8 cellular contexts compared by ENCODE assay signal in genomic region chr7:98802088-98802780, GRCh38.
DNase-seq lines count a peak whose midpoint lies in the region; ATAC-seq and TF ChIP-seq lines count a peak whose summit lies in the region.

No MANE protein-coding gene starts in this region.

- no peak overlapping the region for H3K27ac Mint-ChIP-seq in H9

- H3K27me3 Mint-ChIP-seq in H9 (ENCODE audit: low read depth) = peaks cover 3% of the 10 kb centered on the region

- H4K20me1 ChIP-seq in H9 (ENCODE audit: control insufficient read depth, insufficient read depth, insufficient read length) = no peaks in the 10 kb centered on the region

- H3K27ac ChIP-seq in H9 (ENCODE audit: insufficient read length, low read depth, low read length) = no peak overlapping the region
- H3K27ac ChIP-seq in RWPE1 = peak overlapping the region; percentile 4; the same call in 1 of the 2 replicates
- no peak overlapping the region for H3K27ac ChIP-seq in foreskin keratinocyte
- no peak overlapping the region for H3K27ac ChIP-seq in stomach

- H3K9ac ChIP-seq in H9 (ENCODE audit: extremely low read depth, insufficient read length, low read length) = no peak overlapping the region

- no peaks in the 10 kb centered on the region for H3K23me2 ChIP-seq in H9 (ENCODE audit: insufficient read length, low read depth, low read length, poor library complexity, severe bottlenecking)

- H2BK20ac ChIP-seq in H9 (ENCODE audit: low read depth, low read length, poor library complexity, severe bottlenecking) = no peak overlapping the region

- H4K91ac ChIP-seq in H9 (ENCODE audit: insufficient read length, low read depth, low read length) = no peak overlapping the region

- no peak overlapping the region for H3K23ac ChIP-seq in H9 (ENCODE audit: insufficient read length, low read depth, low read length)

- no peak for TF ChIP-seq CTCF in H9 (conservative IDR thresholded peaks at IDR 0.05)
- TF ChIP-seq CTCF in RWPE1 (conservative IDR thresholded peaks at IDR 0.05; ENCODE audit: low read depth) = no peak
- TF ChIP-seq CTCF in foreskin keratinocyte (conservative IDR thresholded peaks at IDR 0.05) = no peak
- TF ChIP-seq CTCF in stomach (IDR thresholded peaks at IDR 0.05) = no peak

- intact Hi-C loops in stomach (cut with DNase I; ENCODE audit: low total_unique reads) = no loop called here

- no peak for TF ChIP-seq POLR2A in stomach (IDR thresholded peaks at IDR 0.05)

- no peak overlapping the region for H2AFZ ChIP-seq in H9 (ENCODE audit: low read length)

- H3K4ac ChIP-seq in H9 (ENCODE audit: low read depth, low read length) = no peak overlapping the region

- H2AK5ac ChIP-seq in H9 (ENCODE audit: insufficient read length, low read length) = no peak overlapping the region

- H3K4me1 ChIP-seq in H9 (ENCODE audit: insufficient read depth, low read length) = no peaks in the 10 kb centered on the region
- H3K4me1 ChIP-seq in foreskin keratinocyte = no peaks in the 10 kb centered on the region
- no peaks in the 10 kb centered on the region for H3K4me1 ChIP-seq in stomach

- H3K9me3 ChIP-seq in H9 (ENCODE audit: control insufficient read depth, low read depth, low read length) = no peaks in the 10 kb centered on the region
- H3K9me3 ChIP-seq in stomach = peaks cover 0 to 31% (median 25%) of the 10 kb centered on the region in 4 donors

- H3T11ph ChIP-seq in H9 (ENCODE audit: low read length) = no peak overlapping the region

- no peak overlapping the region for H2BK12ac ChIP-seq in H9 (ENCODE audit: insufficient read length, low read depth, low read length)

- H3K79me2 ChIP-seq in H9 (ENCODE audit: insufficient read depth, low read length) = no peaks in the 10 kb centered on the region

- no peak overlapping the region for H3K18ac ChIP-seq in H9 (ENCODE audit: insufficient read length, low read depth, low read length)

- peaks cover 14 to 16% of the 10 kb centered on the region in 2 experiments for H3K9me3 Mint-ChIP-seq in H9

- H3K56ac ChIP-seq in H9 (ENCODE audit: insufficient read length, low read depth, low read length) = no peak overlapping the region

- H2BK5ac ChIP-seq in H9 (ENCODE audit: insufficient read length, low read length) = no peak overlapping the region

- H3K79me1 ChIP-seq in H9 (ENCODE audit: insufficient read depth, low read depth, low read length, poor library complexity, severe bottlenecking) = no peaks in the 10 kb centered on the region

- WGBS in H9 (ENCODE audit: extremely low coverage, insufficient read length, low lambda C conversion rate) = no CpG with 5 or more reads among the region's 7 CpGs
- 7 to 26% (median 15%) methylated on average over 7 of the region's 7 CpGs for WGBS in stomach, 5 donors

- H4K8ac ChIP-seq in H9 (replicated peaks; ENCODE audit: insufficient read length, low read depth, low read length) = no peak overlapping the region

- no peak overlapping the region for H2BK120ac ChIP-seq in H9 (ENCODE audit: low read depth, low read length, poor library complexity, severe bottlenecking)

- no peak overlapping the region for H3K14ac ChIP-seq in H9 (ENCODE audit: insufficient read depth, low read length)

- peak; percentile 51 for ATAC-seq in foreskin keratinocyte

- H2BK15ac ChIP-seq in H9 (ENCODE audit: low read depth, low read length) = no peak overlapping the region

- no peak overlapping the region for H3K4me3 ChIP-seq in stomach

- H3K4me2 ChIP-seq in H9 (ENCODE audit: insufficient read depth, insufficient read length, low read length) = no peak overlapping the region

- POLR2A ChIA-PET in RWPE1 (lab: Yijun Ruan, JAX; ENCODE audit: low non-redundant PET) = no interaction called here

- TF ChIP-seq EP300 in stomach (IDR thresholded peaks at IDR 0.05) = no peak

- CTCF ChIA-PET in RWPE1 (lab: Yijun Ruan, JAX) = interaction anchor here (0.6 to 0.8 kb wide), 2 partner anchors 27 to 381 kb away, joined by 3 to 5 read pairs; no protein-coding TSS in a partner anchor

- no peaks in the 10 kb centered on the region for H3K36me3 ChIP-seq in stomach

- H4K5ac ChIP-seq in H9 (ENCODE audit: insufficient read length, low read depth, low read length) = no peak overlapping the region

- DNase-seq in activated effector memory CD4-positive, alpha-beta T cell treated with anti-CD3 and anti-CD28 coated beads, Interleukin-2, amount 50 U/mL, for 16 hours = peak; percentile 64
- DNase-seq in activated effector memory CD4-positive, alpha-beta T cell treated with Interleukin-2 at 50 U/mL for 16 hours = no peak
- DNase-seq in H9 (peak; percentile 44), LHCN-M2 (ENCODE audit: low read depth) (peak; percentile 67), RWPE1 (ENCODE audit: low spot score) (peak; percentile 55), foreskin keratinocyte (no peak), stomach (no peak)
- DNase-seq in stimulated activated CD4-positive, alpha-beta T cell treated with anti-CD3 and anti-CD28 coated beads, Interleukin-4, amount 100 ng/mL, for 1 hour = peak; percentile 22

- peaks cover 2% of the 10 kb centered on the region in 2 experiments; a peak in 3 of 4 replicates for H3K4me1 Mint-ChIP-seq in H9

- peaks cover 0 to 4% (median 0%) of the 10 kb centered on the region in 3 experiments; a peak in 1 of 7 replicates for H3K36me3 Mint-ChIP-seq in H9 (ENCODE audit: insufficient read depth in 1 of 3, low read depth in 3 of 3)

- no peaks in the 10 kb centered on the region for H3K27me3 ChIP-seq in H9 (ENCODE audit: insufficient read depth, low read length)
- H3K27me3 ChIP-seq in foreskin keratinocyte = no peaks in the 10 kb centered on the region
- peaks cover 0 to 26% (median 0%) of the 10 kb centered on the region in 3 donors for H3K27me3 ChIP-seq in stomach

- H3K4me3 Mint-ChIP-seq in H9 = no peak overlapping the region

Comparison
In these comparisons a context has a peak if more than half of its experiments do, and no peak if none do; other contexts are left out.
1. DNase-seq: peak in activated effector memory CD4-positive, alpha-beta T cell treated with anti-CD3 and anti-CD28 coated beads, Interleukin-2, amount 50 U/mL, for 16 hours (single experiment), H9 (single experiment), LHCN-M2 (single experiment), RWPE1 (single experiment) and stimulated activated CD4-positive, alpha-beta T cell treated with anti-CD3 and anti-CD28 coated beads, Interleukin-4, amount 100 ng/mL, for 1 hour (single experiment); none in activated effector memory CD4-positive, alpha-beta T cell treated with Interleukin-2 at 50 U/mL for 16 hours (single experiment), foreskin keratinocyte (0 of 2) and stomach (single experiment).